8 cellular contexts compared by ENCODE assay signal in genomic region chr14:30969796-30970195, GRCh38.
DNase-seq lines count a peak whose midpoint lies in the region; ATAC-seq, FAIRE-seq and TF ChIP-seq lines count a peak whose summit lies in the region.
"Not testable (repeated sequence)": the region's sequence is repeated elsewhere in the genome, so short reads cannot be mapped to it uniquely, and the experiment has no call there.

No MANE protein-coding gene starts in this region.

- TF ChIP-seq CTCF in GM12865 (IDR thresholded peaks at IDR 0.05; ENCODE audit: insufficient read depth, low read depth, low read length, missing control alignments) = not testable (repeated sequence)

- DNase-seq in GM12865 (ENCODE audit: low read depth) = peak; percentile 36
- not testable (repeated sequence) for DNase-seq in GM19239 (ENCODE audit: insufficient read length, low spot score)
- DNase-seq in activated CD4-positive, CD25-positive, alpha-beta regulatory T cell treated with anti-CD3 and anti-CD28 coated beads, Interleukin-2, amount 50 U/mL, for 72 hours = peak; percentile 44
- DNase-seq in activated T-helper 9 cell treated with anti-CD3 and anti-CD28 coated beads, Interleukin-2, amount 50 U/mL, for 16 hours (ENCODE audit: low read depth) = peak; percentile 3
- peak; percentile 22 to 23 for DNase-seq in stimulated activated CD4-positive, alpha-beta T cell treated with anti-CD3 and anti-CD28 coated beads, Interleukin-15, amount 100 ng/mL, for 48 hours (ENCODE audit: low read depth in 2 of 2)
- peak; percentile 36 for DNase-seq in stimulated activated naive CD4-positive, alpha-beta T cell treated with Interleukin-2 at 50 U/mL for 16 hours (lab: John Stamatoyannopoulos, UW)

- ATAC-seq in HG02610 (IDR thresholded peaks at IDR 0.05; ENCODE audit: unreplicated experiment) (peak; percentile 82), HG03175 (IDR thresholded peaks at IDR 0.05; ENCODE audit: unreplicated experiment) (peak; percentile 51)

- not testable (repeated sequence) for H3K4me3 ChIP-seq in GM12865 (ENCODE audit: low read depth, low read length)

- FAIRE-seq in GM19239 (lab: Jason Lieb, UNC) = peak; percentile 60
